In the genomic region with DNA sequence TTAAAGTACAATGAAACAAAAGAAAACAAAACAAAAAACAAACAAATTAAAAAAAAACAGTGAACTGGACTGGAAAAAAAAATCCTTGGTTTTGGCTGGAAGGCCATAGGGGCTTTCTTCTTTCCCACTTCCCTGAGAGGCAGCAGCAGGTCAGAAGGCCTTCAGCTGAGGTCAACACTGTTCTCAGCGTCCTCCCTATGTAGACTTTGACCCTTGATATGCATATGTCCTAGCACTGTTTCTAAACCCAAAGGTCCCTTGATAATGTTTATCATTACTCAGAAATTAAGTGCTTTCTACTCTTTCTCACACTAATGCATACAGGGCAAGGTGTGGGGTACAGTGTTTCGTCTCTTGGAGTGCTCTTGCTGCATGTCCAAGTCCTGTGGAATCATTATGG, we compare ENCODE assay signal across 28 cellular contexts.
"Had no signal": no experiment of that assay in that cellular context is flagged by ENCODE, and none has a peak within 500 bp of the region (broad histone marks: within the 10 kb centered on the region; RNA-seq: fewer than 3 reads in every experiment).

No MANE protein-coding gene starts in this region.

- FAIRE-seq: islet of Langerhans, kidney, pancreas had no signal

- H3K9me3 ChIP-seq: pancreas, prostate gland, suprapubic skin, thoracic aorta, tibial artery had no signal

- H3K27ac ChIP-seq: left ventricle myocardium inferior, pancreas, prostate gland, suprapubic skin, thoracic aorta, tibial artery, uterus had no signal

- H3K4me3 ChIP-seq: left ventricle myocardium inferior, lung, pancreas, prostate gland, skin epidermis, spleen, suprapubic skin, thoracic aorta, tibial artery, uterus had no signal

- H3K4me1 ChIP-seq: pancreas, prostate gland, spleen, suprapubic skin, tibial artery, uterus had no signal

- ATAC-seq: sciatic nerve; stimulated activated effector memory CD8-positive, alpha-beta T cell treated with anti-CD3 and anti-CD28 coated beads, Interleukin-12 subunit alpha, Interleukin-12 subunit beta, amount 100 ng/mL, for 72 hours had no signal

- H3K36me3 Mint-ChIP-seq: stimulated activated effector memory CD8-positive, alpha-beta T cell treated with anti-CD3 and anti-CD28 coated beads, Interleukin-12 subunit alpha, Interleukin-12 subunit beta, amount 100 ng/mL, for 72 hours had no signal

- H3K27me3 Mint-ChIP-seq: naive thymus-derived CD4-positive, alpha-beta T cell; natural killer cell treated with Interleukin-12 subunit alpha and Interleukin-12 subunit beta and Interleukin-15 and Interleukin-18, amount 100 ng/mL, for 72 hours; stimulated activated naive CD8-positive, alpha-beta T cell treated with anti-CD3 and anti-CD28 coated beads, Interleukin-15, Interleukin-2, amounts not matched to agents 100 ng/mL and 50 ng/mL, for 24 hours had no signal

- H3K9me3 Mint-ChIP-seq: natural killer cell treated with Interleukin-12 subunit alpha and Interleukin-12 subunit beta and Interleukin-15 and Interleukin-18, amount 100 ng/mL, for 72 hours; stimulated activated effector memory CD8-positive, alpha-beta T cell treated with anti-CD3 and anti-CD28 coated beads, Interleukin-12 subunit alpha, Interleukin-12 subunit beta, amount 100 ng/mL, for 72 hours; stimulated activated naive CD8-positive, alpha-beta T cell treated with anti-CD3 and anti-CD28 coated beads, Interleukin-15, Interleukin-2, amounts not matched to agents 100 ng/mL and 50 ng/mL, for 24 hours had no signal

- H3K36me3 ChIP-seq: uterus had no signal

- H3K4me3 Mint-ChIP-seq: immature natural killer cell; mesothelial cell of epicardium; naive thymus-derived CD4-positive, alpha-beta T cell; natural killer cell treated with Interleukin-12 subunit alpha and Interleukin-12 subunit beta and Interleukin-15 and Interleukin-18, amount 100 ng/mL, for 72 hours; stimulated activated effector memory CD8-positive, alpha-beta T cell treated with anti-CD3 and anti-CD28 coated beads, Interleukin-12 subunit alpha, Interleukin-12 subunit beta, amount 100 ng/mL, for 72 hours; stimulated activated naive CD8-positive, alpha-beta T cell treated with anti-CD3 and anti-CD28 coated beads, Interleukin-15, Interleukin-2, amounts not matched to agents 100 ng/mL and 50 ng/mL, for 24 hours had no signal

- DNase-seq: hypothalamus; immature natural killer cell; kidney; left ventricle myocardium inferior; mesendoderm; naive thymus-derived CD4-positive, alpha-beta T cell; nucleus accumbens; pancreas; posterior cingulate gyrus; retina; right cardiac atrium; spleen; stimulated activated CD4-positive, alpha-beta T cell treated with anti-CD3 and anti-CD28 coated beads, Interleukin-4, amount 100 ng/mL, for 24 hours; stimulated activated naive CD4-positive, alpha-beta T cell; tibial artery; trophoblast cell; uterus had no signal

- H3K27ac Mint-ChIP-seq: immature natural killer cell; mesothelial cell of epicardium; naive thymus-derived CD4-positive, alpha-beta T cell; natural killer cell treated with Interleukin-12 subunit alpha and Interleukin-12 subunit beta and Interleukin-15 and Interleukin-18, amount 100 ng/mL, for 72 hours; stimulated activated effector memory CD8-positive, alpha-beta T cell treated with anti-CD3 and anti-CD28 coated beads, Interleukin-12 subunit alpha, Interleukin-12 subunit beta, amount 100 ng/mL, for 72 hours; stimulated activated naive CD8-positive, alpha-beta T cell treated with anti-CD3 and anti-CD28 coated beads, Interleukin-15, Interleukin-2, amounts not matched to agents 100 ng/mL and 50 ng/mL, for 24 hours had no signal

- H3K27me3 ChIP-seq: pancreas, spleen, suprapubic skin, tibial artery, uterus had no signal
